20 cellular contexts compared by ENCODE assay signal in genomic region chr18:23853448-23854210, GRCh38.
A peak's percentile ranks its signal among the peaks of the same experiment; 100 is the strongest.
DNase-seq lines count a peak whose midpoint lies in the region; ATAC-seq and TF ChIP-seq lines count a peak whose summit lies in the region.
"Had no signal": no experiment of that assay in that cellular context is flagged by ENCODE, and none has a peak within 500 bp of the region (broad histone marks: within the 10 kb centered on the region; RNA-seq: fewer than 3 reads in every experiment).

No MANE protein-coding gene starts in this region.

- TF ChIP-seq POLR2A in IMR-90 (IDR thresholded peaks at IDR 0.05; ENCODE audit: low read depth, low read length): no peak

- H4K20me1 ChIP-seq in BLaER1 (no peaks in the 10 kb centered on the region), IMR-90 (ENCODE audit: insufficient read depth, low read length) (no peaks in the 10 kb centered on the region)

- POLR2A ChIA-PET in IMR-90 (lab: Charles Lee; ENCODE audit: unreplicated experiment): no interaction called here

- H3K9me3 ChIP-seq in BLaER1 (peaks cover 4% of the 10 kb centered on the region; the same call in 1 of the 2 replicates), IMR-90 (ENCODE audit: control insufficient read depth, insufficient read depth, low read length) (no peaks in the 10 kb centered on the region)

- TF ChIP-seq CTCF in IMR-90 (conservative IDR thresholded peaks at IDR 0.05; ENCODE audit: low read depth, low read length): no peak

- CTCF ChIA-PET in IMR-90 (lab: Yijun Ruan, JAX): no interaction called here

- no peaks in the 10 kb centered on the region for H3K79me1 ChIP-seq in IMR-90 (ENCODE audit: low read depth in 1 of 2, low read length in 2 of 2)

- intact Hi-C loops in IMR-90 (cut with micrococcal nuclease) (no loop called here), sciatic nerve (cut with DNase I) (no loop called here), Right ventricle myocardium inferior (cut with DNase I) (no loop called here)

- no peak overlapping the region for H3K18ac ChIP-seq in IMR-90 (ENCODE audit: low read depth, low read length)

- peaks cover 5% of the 10 kb centered on the region for H3K9me1 ChIP-seq in IMR-90 (ENCODE audit: insufficient read depth, low read length)

- H3K23ac ChIP-seq in IMR-90 (ENCODE audit: low read depth, low read length): no peak overlapping the region

- H3K4me1 ChIP-seq in BLaER1 (peaks cover 75% of the 10 kb centered on the region), IMR-90 (ENCODE audit: control insufficient read depth, insufficient read depth, low read length) (peaks cover 9% of the 10 kb centered on the region)

- no peak for TF ChIP-seq RAD21 in IMR-90 (IDR thresholded peaks at IDR 0.05; ENCODE audit: low read length)

- no peak overlapping the region for H3K27ac ChIP-seq in BLaER1
- no peak overlapping the region for H3K27ac ChIP-seq in IMR-90 (ENCODE audit: insufficient read depth, low read length)

- H2BK120ac ChIP-seq in IMR-90 (ENCODE audit: low read depth, low read length): no peak overlapping the region

- in situ Hi-C loops in IMR-90 (cut with MboI; ENCODE audit: low sequenced_read_pairs): no loop called here

- no peak overlapping the region for H2BK5ac ChIP-seq in IMR-90 (ENCODE audit: low read depth, low read length, poor library complexity, severe bottlenecking)

- no peak overlapping the region for H2BK15ac ChIP-seq in IMR-90 (ENCODE audit: low read depth, low read length)

- no peak overlapping the region for H4K91ac ChIP-seq in IMR-90 (ENCODE audit: insufficient read depth, low read depth, low read length)

- H2AK9ac ChIP-seq in IMR-90 (replicated peaks; ENCODE audit: low read depth, low read length, poor library complexity): no peak overlapping the region

- no peak overlapping the region for H3K4me3 ChIP-seq in BLaER1
- no peak overlapping the region for H3K4me3 ChIP-seq in IMR-90 (ENCODE audit: insufficient read depth, low read depth, low read length)
- H3K4me3 ChIP-seq: GM12878 had no signal

- WGBS in IMR-90 (ENCODE audit: extremely low coverage in 2 of 2, insufficient read length in 1 of 2), 2 experiments: 94% methylated on average over 3 of the region's 8 CpGs; no CpG with 5 or more reads in 1 of the 2 experiments

- no peak overlapping the region for H2AFZ ChIP-seq in IMR-90 (replicated peaks; ENCODE audit: low read length, poor library complexity)

- no TSS peak for BruUV-seq in IMR-90 (replicated peaks; lab: Mats Ljungman, UMichigan)

- H2BK20ac ChIP-seq in IMR-90 (ENCODE audit: low read depth, low read length): no peak overlapping the region

- dilution Hi-C loops in IMR-90 (cut with HindIII; ENCODE audit: low sequenced_read_pairs, unreplicated experiment): no loop called here

- no peak overlapping the region for H3K56ac ChIP-seq in IMR-90 (ENCODE audit: extremely low read depth, insufficient read depth, low read length)

- H3K4me2 ChIP-seq in BLaER1: peak overlapping the region; percentile 29; the same call in 1 of the 2 replicates
- H3K4me2 ChIP-seq in IMR-90 (ENCODE audit: low read depth, low read length): no peak overlapping the region

- no peak overlapping the region for H4K5ac ChIP-seq in IMR-90 (ENCODE audit: low read depth, low read length)

- no peaks in the 10 kb centered on the region for H3K36me3 ChIP-seq in BLaER1
- H3K36me3 ChIP-seq in IMR-90 (ENCODE audit: control insufficient read depth, insufficient read depth, low read length): no peaks in the 10 kb centered on the region

- H3K27me3 ChIP-seq in BLaER1: no peaks in the 10 kb centered on the region
- peaks cover 2% of the 10 kb centered on the region; the same call in 1 of the 2 replicates for H3K27me3 ChIP-seq in IMR-90 (ENCODE audit: control insufficient read depth, insufficient read depth, low read length)

- H3K9ac ChIP-seq in BLaER1 (no peak overlapping the region), IMR-90 (ENCODE audit: low read depth, low read length) (no peak overlapping the region)

- no peak overlapping the region for H4K8ac ChIP-seq in IMR-90 (ENCODE audit: low read depth in 2 of 2, low read length in 2 of 2)

- ATAC-seq in IMR-90 (ENCODE audit: low read depth): no peak
- ATAC-seq in GM18867 (IDR thresholded peaks at IDR 0.05; ENCODE audit: unreplicated experiment): no peak
- no peak for ATAC-seq in sciatic nerve
- ATAC-seq in Right ventricle myocardium inferior: no peak

- DNase-seq in IMR-90: peak; percentile 18
- peak; percentile 91 for DNase-seq in dermis blood vessel endothelial cell
- DNase-seq in fibroblast of peridontal ligament (ENCODE audit: extremely low read depth): peak; percentile 24
- DNase-seq in COR-L47 (lab: John Stamatoyannopoulos, UW): no peak
- no peak for DNase-seq in sciatic nerve (ENCODE audit: low spot score)
- no peak for DNase-seq in Right ventricle myocardium inferior (ENCODE audit: missing footprints)
- DNase-seq: CD4-positive, CD25-positive, alpha-beta regulatory T cell; DMS153; NCI-H1092; NCI-H1436 treated with DMSO at 0.1 percent for 48 hours; NCI-H2029 treated with DMSO at 0.1 percent for 48 hours; NCI-H2171 treated with DMSO at 0.1 percent for 48 hours; NCI-H446; NCI-H69; NK-92 treated with Interleukin-12 subunit alpha and Interleukin-12 subunit beta, amount 100 ng/mL, for 24 hours; SIG-M5; T-helper 1 cell had no signal

- H2AK5ac ChIP-seq in IMR-90 (ENCODE audit: low read depth, low read length): no peak overlapping the region

- H3K4ac ChIP-seq in IMR-90 (ENCODE audit: low read depth, low read length): no peak overlapping the region

- no peak overlapping the region for H3K14ac ChIP-seq in IMR-90 (replicated peaks; ENCODE audit: low read depth, low read length)

TF ChIP-seq in IMR-90, 13 proteins besides CTCF, POLR2A, EP300 and RAD21:
- TF ChIP-seq FOS (IDR thresholded peaks at IDR 0.05; ENCODE audit: low read depth, low read length) (no peak), CEBPB (IDR thresholded peaks at IDR 0.05; ENCODE audit: low read depth, low read length) (no peak), USF2 (IDR thresholded peaks at IDR 0.05; ENCODE audit: low read depth, low read length) (no peak), CHD1 (IDR thresholded peaks at IDR 0.05; ENCODE audit: low read depth, low read length) (no peak), MAFK (IDR thresholded peaks at IDR 0.05; ENCODE audit: low read depth, low read length) (no peak)
TF ChIP-seq in IMR-90: peak in this region for 0.

Comparison
In these comparisons a context has a peak if more than half of its experiments do, and no peak if none do; other contexts are left out.
1. DNase-seq: peak in IMR-90 (single experiment), dermis blood vessel endothelial cell (single experiment) and fibroblast of peridontal ligament (single experiment); none in COR-L47 (single experiment), sciatic nerve (single experiment) and Right ventricle myocardium inferior (single experiment).